Comparison of ENCODE assay signal across 1 cellular context in genomic region chr1:112501810-112502641, GRCh38.
A peak's percentile ranks its signal among the peaks of the same experiment; 100 is the strongest.
TF ChIP-seq lines count a peak whose summit lies in the region.

No MANE protein-coding gene starts in this region.

TF ChIP-seq in HEK293, 187 proteins besides CTCF, POLR2A, EP300 and RAD21 (continued from another document and continues in another):
- TF ChIP-seq ZSCAN4 (tag by site-specific recombination; IDR thresholded peaks at IDR 0.05) = 0 out of 2 replicates have a peak, but pooled peaks have one; percentile 8
- TF ChIP-seq, protein P1, sequence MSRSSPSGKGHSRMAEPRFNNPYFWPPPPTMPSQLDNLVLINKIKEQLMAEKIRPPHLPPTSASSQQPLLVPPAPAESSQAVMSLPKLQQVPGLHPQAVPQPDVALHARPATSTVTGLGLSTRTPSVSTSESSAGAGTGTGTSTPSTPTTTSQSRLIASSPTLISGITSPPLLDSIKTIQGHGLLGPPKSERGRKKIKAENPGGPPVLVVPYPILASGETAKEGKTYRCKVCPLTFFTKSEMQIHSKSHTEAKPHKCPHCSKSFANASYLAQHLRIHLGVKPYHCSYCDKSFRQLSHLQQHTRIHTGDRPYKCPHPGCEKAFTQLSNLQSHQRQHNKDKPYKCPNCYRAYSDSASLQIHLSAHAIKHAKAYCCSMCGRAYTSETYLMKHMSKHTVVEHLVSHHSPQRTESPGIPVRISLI (tag by site-specific recombination; IDR thresholded peaks at IDR 0.05) = no peak
- TF ChIP-seq, protein P2, sequence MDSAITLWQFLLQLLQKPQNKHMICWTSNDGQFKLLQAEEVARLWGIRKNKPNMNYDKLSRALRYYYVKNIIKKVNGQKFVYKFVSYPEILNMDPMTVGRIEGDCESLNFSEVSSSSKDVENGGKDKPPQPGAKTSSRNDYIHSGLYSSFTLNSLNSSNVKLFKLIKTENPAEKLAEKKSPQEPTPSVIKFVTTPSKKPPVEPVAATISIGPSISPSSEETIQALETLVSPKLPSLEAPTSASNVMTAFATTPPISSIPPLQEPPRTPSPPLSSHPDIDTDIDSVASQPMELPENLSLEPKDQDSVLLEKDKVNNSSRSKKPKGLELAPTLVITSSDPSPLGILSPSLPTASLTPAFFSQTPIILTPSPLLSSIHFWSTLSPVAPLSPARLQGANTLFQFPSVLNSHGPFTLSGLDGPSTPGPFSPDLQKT (IDR thresholded peaks at IDR 0.05; ENCODE audit: borderline replicate concordance, low read depth, low read length) = no peak
- no peak for TF ChIP-seq ZNF121 (tag by site-specific recombination; IDR thresholded peaks at IDR 0.05)
- no peak for TF ChIP-seq ZNF214 (tag by site-specific recombination; IDR thresholded peaks at IDR 0.05; ENCODE audit: borderline replicate concordance)
- TF ChIP-seq KLF1 (tag by site-specific recombination; IDR thresholded peaks at IDR 0.05) = peak; percentile 33; the same call in 1 of the 2 replicates
- TF ChIP-seq PBX3 (CRISPR knock-in tag; IDR thresholded peaks at IDR 0.05) = no peak
- no peak for TF ChIP-seq ZNF175 (tag by site-specific recombination; IDR thresholded peaks at IDR 0.05)
- peak; percentile 66 for TF ChIP-seq ZBTB17 (tag by site-specific recombination; IDR thresholded peaks at IDR 0.05)
- TF ChIP-seq ZNF248 (tag by site-specific recombination; IDR thresholded peaks at IDR 0.05) = no peak
- TF ChIP-seq ZNF830 (tag by site-specific recombination; IDR thresholded peaks at IDR 0.05; ENCODE audit: low read depth) = no peak
- TF ChIP-seq ZSCAN23 (tag by site-specific recombination; IDR thresholded peaks at IDR 0.05) = no peak
- no peak for TF ChIP-seq ZNF391 (tag by site-specific recombination; IDR thresholded peaks at IDR 0.05; ENCODE audit: borderline replicate concordance, low read depth)
- TF ChIP-seq PRDM2 (tag by site-specific recombination; IDR thresholded peaks at IDR 0.05; ENCODE audit: borderline replicate concordance) = no peak
- no peak for TF ChIP-seq ZNF148 (tag by site-specific recombination; IDR thresholded peaks at IDR 0.05; ENCODE audit: borderline replicate concordance)
- no peak for TF ChIP-seq ZNF670 (tag by site-specific recombination; IDR thresholded peaks at IDR 0.05; ENCODE audit: low read depth)
- no peak for TF ChIP-seq OVOL3 (tag by site-specific recombination; IDR thresholded peaks at IDR 0.05)
- TF ChIP-seq ZNF394 (tag by site-specific recombination; IDR thresholded peaks at IDR 0.05; ENCODE audit: borderline replicate concordance) = peak; percentile 46; the same call in 1 of the 2 replicates
- TF ChIP-seq ZNF398 (tag by site-specific recombination; IDR thresholded peaks at IDR 0.05) = no peak
- TF ChIP-seq ZNF555 (tag by site-specific recombination; conservative IDR thresholded peaks at IDR 0.05) = no peak
- no peak for TF ChIP-seq SETDB1 (IDR thresholded peaks at IDR 0.05; ENCODE audit: insufficient read length, low read length)
- peak; percentile 56; the same call in 1 of the 2 replicates for TF ChIP-seq KLF16 (tag by site-specific recombination; IDR thresholded peaks at IDR 0.05)
- TF ChIP-seq KLF7 (tag by site-specific recombination; IDR thresholded peaks at IDR 0.05; ENCODE audit: borderline replicate concordance) = 0 out of 2 replicates have a peak, but pooled peaks have one; percentile 31
- TF ChIP-seq ZNF768 (tag by site-specific recombination; IDR thresholded peaks at IDR 0.05) = no peak
- TF ChIP-seq TSHZ1 (tag by site-specific recombination; IDR thresholded peaks at IDR 0.05; ENCODE audit: borderline replicate concordance) = no peak
- 0 out of 2 replicates have a peak, but pooled peaks have one; percentile 16 for TF ChIP-seq SP3 (tag by site-specific recombination; IDR thresholded peaks at IDR 0.05)
- no peak for TF ChIP-seq KLF9 (tag by site-specific recombination; IDR thresholded peaks at IDR 0.05; ENCODE audit: low read depth)
- TF ChIP-seq, protein P3, sequence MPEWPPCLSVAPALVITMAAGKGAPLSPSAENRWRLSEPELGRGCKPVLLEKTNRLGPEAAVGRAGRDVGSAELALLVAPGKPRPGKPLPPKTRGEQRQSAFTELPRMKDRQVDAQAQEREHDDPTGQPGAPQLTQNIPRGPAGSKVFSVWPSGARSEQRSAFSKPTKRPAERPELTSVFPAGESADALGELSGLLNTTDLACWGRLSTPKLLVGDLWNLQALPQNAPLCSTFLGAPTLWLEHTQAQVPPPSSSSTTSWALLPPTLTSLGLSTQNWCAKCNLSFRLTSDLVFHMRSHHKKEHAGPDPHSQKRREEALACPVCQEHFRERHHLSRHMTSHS (tag by site-specific recombination; IDR thresholded peaks at IDR 0.05) = no peak
- TF ChIP-seq ZNF510 (tag by site-specific recombination; IDR thresholded peaks at IDR 0.05; ENCODE audit: insufficient replicate concordance) = no peak
- TF ChIP-seq BCL11B (tag by site-specific recombination; IDR thresholded peaks at IDR 0.05; ENCODE audit: low read depth) = no peak
- no peak for TF ChIP-seq HOXD13 (CRISPR knock-in tag; IDR thresholded peaks at IDR 0.05; ENCODE audit: borderline replicate concordance)
- no peak for TF ChIP-seq ZSCAN16 (tag by site-specific recombination; IDR thresholded peaks at IDR 0.05)
- TF ChIP-seq ZNF2 (tag by site-specific recombination; IDR thresholded peaks at IDR 0.05) = 0 out of 2 replicates have a peak, but pooled peaks have one; percentile 24
- TF ChIP-seq, protein P4, sequence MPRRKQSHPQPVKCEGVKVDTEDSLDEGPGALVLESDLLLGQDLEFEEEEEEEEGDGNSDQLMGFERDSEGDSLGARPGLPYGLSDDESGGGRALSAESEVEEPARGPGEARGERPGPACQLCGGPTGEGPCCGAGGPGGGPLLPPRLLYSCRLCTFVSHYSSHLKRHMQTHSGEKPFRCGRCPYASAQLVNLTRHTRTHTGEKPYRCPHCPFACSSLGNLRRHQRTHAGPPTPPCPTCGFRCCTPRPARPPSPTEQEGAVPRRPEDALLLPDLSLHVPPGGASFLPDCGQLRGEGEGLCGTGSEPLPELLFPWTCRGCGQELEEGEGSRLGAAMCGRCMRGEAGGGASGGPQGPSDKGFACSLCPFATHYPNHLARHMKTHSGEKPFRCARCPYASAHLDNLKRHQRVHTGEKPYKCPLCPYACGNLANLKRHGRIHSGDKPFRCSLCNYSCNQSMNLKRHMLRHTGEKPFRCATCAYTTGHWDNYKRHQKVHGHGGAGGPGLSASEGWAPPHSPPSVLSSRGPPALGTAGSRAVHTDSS (tag by site-specific recombination; IDR thresholded peaks at IDR 0.05) = no peak
- peak; percentile 11; the same call in 1 of the 2 replicates for TF ChIP-seq ZNF654 (tag by site-specific recombination; IDR thresholded peaks at IDR 0.05; ENCODE audit: low read depth)
- no peak for TF ChIP-seq ZNF23 (tag by site-specific recombination; IDR thresholded peaks at IDR 0.05; ENCODE audit: borderline replicate concordance)
- TF ChIP-seq ZNF133 (tag by site-specific recombination; IDR thresholded peaks at IDR 0.05) = no peak
